ENCODE assay signal across 21 cellular contexts in genomic region chr1:156898971-156899657, GRCh38. TPM values are rescaled to one million over a fixed set of nuclear protein-coding genes. Genes with fewer than 3 reads are reported as not detected.
DNase-seq lines count a peak whose midpoint lies in the region; ATAC-seq and TF ChIP-seq lines count a peak whose summit lies in the region.
"Had no signal": no experiment of that assay in that cellular context is flagged by ENCODE, and none has a peak within 500 bp of the region (broad histone marks: within the 10 kb centered on the region; RNA-seq: fewer than 3 reads in every experiment).

No MANE protein-coding gene starts in this region.

- POLR2A ChIA-PET in naive thymus-derived CD8-positive, alpha-beta T cell (lab: Charles Lee) = no interaction called here

- peak overlapping the region in 9 of 10 donors; percentile 36 to 98 (median 92) for H3K27ac ChIP-seq in heart right ventricle
- peak overlapping the region in 1 of 2 donors; percentile 98 for H3K27ac ChIP-seq in coronary artery
- H3K27ac ChIP-seq in mesenchymal stem cell (ENCODE audit: low read length, poor library complexity, severe bottlenecking) = peak overlapping the region; percentile 95
- H3K27ac ChIP-seq in upper lobe of right lung = peak overlapping the region; percentile 63

- H2BK120ac ChIP-seq in mesenchymal stem cell (ENCODE audit: low read depth, low read length) = peak overlapping the region; percentile 56

- H2AK5ac ChIP-seq in mesenchymal stem cell (ENCODE audit: low read length, severe bottlenecking) = peak overlapping the region; percentile 26

- no peaks in the 10 kb centered on the region for H3K9me3 Mint-ChIP-seq in naive thymus-derived CD8-positive, alpha-beta T cell
- H3K9me3 Mint-ChIP-seq: activated T-cell treated with anti-CD3 and anti-CD28 coated beads, Interleukin-2, amount 50 U/mL, for 72 hours; natural killer cell had no signal

- no peak for DNase-seq in heart right ventricle
- no peak for DNase-seq in left cardiac atrium
- DNase-seq in coronary artery (ENCODE audit: low spot score) = no peak
- no peak for DNase-seq in mesenchymal stem cell
- no peak for DNase-seq in upper lobe of right lung
- no peak for DNase-seq in hippocampal formation (lab: John Stamatoyannopoulos, UW)
- no peak for DNase-seq in naive thymus-derived CD8-positive, alpha-beta T cell
- DNase-seq in dedifferentiated amniotic fluid mesenchymal stem cell (ENCODE audit: extremely low spot score) = no peak
- DNase-seq: activated CD4-positive, CD25-positive, alpha-beta regulatory T cell treated with anti-CD3 and anti-CD28 coated beads, Interleukin-2, amount 50 U/mL, for 72 hours; activated CD8-positive, alpha-beta memory T cell treated with anti-CD3 and anti-CD28 coated beads for 24 hours; activated naive CD4-positive, alpha-beta T cell treated with anti-CD3 and anti-CD28 coated beads, Interleukin-2, amount 50 U/mL, for 16 hours; activated T-cell treated with anti-CD3 and anti-CD28 coated beads, Interleukin-2, amount 50 U/mL, for 72 hours; H7; hypothalamus; natural killer cell; NCI-H187 treated with DMSO at 0.1 percent for 48 hours; NCI-H82 had no signal

- H3K14ac ChIP-seq in mesenchymal stem cell (ENCODE audit: low read length in 2 of 2) = no peak overlapping the region

- peaks cover 3 to 15% (median 7%) of the 10 kb centered on the region in 4 donors for H3K4me1 Mint-ChIP-seq in naive thymus-derived CD8-positive, alpha-beta T cell

- H3K4me3 ChIP-seq in heart right ventricle = peak overlapping the region in 2 of 10 donors; percentile 40 to 64
- H3K4me3 ChIP-seq in coronary artery = peak overlapping the region; percentile 81
- no peak overlapping the region for H3K4me3 ChIP-seq in mesenchymal stem cell (ENCODE audit: insufficient read depth in 1 of 2, low read depth in 1 of 2, low read length in 2 of 2)
- H3K4me3 ChIP-seq in upper lobe of right lung = no peak overlapping the region
- H3K4me3 ChIP-seq: smooth muscle cell had no signal

- H3K4me3 Mint-ChIP-seq in naive thymus-derived CD8-positive, alpha-beta T cell = no peak overlapping the region
- H3K4me3 Mint-ChIP-seq: activated T-cell treated with anti-CD3 and anti-CD28 coated beads, Interleukin-2, amount 50 U/mL, for 72 hours; natural killer cell had no signal

- H3K36me3 Mint-ChIP-seq in naive thymus-derived CD8-positive, alpha-beta T cell = no peaks in the 10 kb centered on the region
- H3K36me3 Mint-ChIP-seq: natural killer cell had no signal

- H3K27me3 ChIP-seq in heart right ventricle (peaks cover 0 to 11% (median 0%) of the 10 kb centered on the region in 7 donors), mesenchymal stem cell (ENCODE audit: control insufficient read depth in 1 of 2, insufficient read depth in 1 of 2, low read length in 2 of 2) (no peaks in the 10 kb centered on the region), upper lobe of right lung (peaks cover 2% of the 10 kb centered on the region)
- H3K27me3 ChIP-seq: ascending aorta had no signal

- WGBS in heart right ventricle, 2 donors = 71% methylated on average over 12 of the region's 12 CpGs
- 96% methylated on average over 12 of the region's 12 CpGs for WGBS in mesenchymal stem cell

- ATAC-seq in heart right ventricle (no peak), left cardiac atrium (no peak), upper lobe of right lung (no peak)
- ATAC-seq in naive thymus-derived CD8-positive, alpha-beta T cell = no peak
- ATAC-seq: activated T-cell treated with anti-CD3 and anti-CD28 coated beads, Interleukin-2, amount 50 U/mL, for 72 hours had no signal

- no peak overlapping the region for H3K4me2 ChIP-seq in mesenchymal stem cell (ENCODE audit: low read length, poor library complexity, severe bottlenecking)
- H3K4me2 ChIP-seq: smooth muscle cell had no signal

- intact Hi-C loops in heart right ventricle (cut with DNase I) (loop anchor here in 1 of 10 donors (10.0 kb wide), 1 partner anchor 234 kb away; no protein-coding TSS in a partner anchor), left cardiac atrium (cut with DNase I) (no loop called here), upper lobe of right lung (cut with DNase I) (no loop called here)

- H3K36me3 ChIP-seq in heart right ventricle (no peaks in the 10 kb centered on the region), mesenchymal stem cell (ENCODE audit: control insufficient read depth in 1 of 2, insufficient read depth in 2 of 2, low read depth in 1 of 2, low read length in 2 of 2) (no peaks in the 10 kb centered on the region), upper lobe of right lung (no peaks in the 10 kb centered on the region)
- H3K36me3 ChIP-seq: ascending aorta had no signal

- H4K8ac ChIP-seq in mesenchymal stem cell (ENCODE audit: low read length) = peak overlapping the region; percentile 3

- H3K4ac ChIP-seq in mesenchymal stem cell (ENCODE audit: low read depth in 1 of 2, low read length in 2 of 2) = peak overlapping the region; percentile 50 to 84

- H3K27me3 Mint-ChIP-seq in naive thymus-derived CD8-positive, alpha-beta T cell = peaks cover 5 to 48% (median 34%) of the 10 kb centered on the region in 5 donors

- no peaks in the 10 kb centered on the region for H3K9me3 ChIP-seq in heart right ventricle
- no peaks in the 10 kb centered on the region for H3K9me3 ChIP-seq in mesenchymal stem cell (ENCODE audit: control insufficient read depth, low read length)
- H3K9me3 ChIP-seq in upper lobe of right lung = no peaks in the 10 kb centered on the region
- H3K9me3 ChIP-seq: ascending aorta had no signal

- H2BK12ac ChIP-seq in mesenchymal stem cell (ENCODE audit: low read length in 2 of 2) = peak overlapping the region; percentile 28 to 49

- peak overlapping the region; percentile 74 for H4K91ac ChIP-seq in mesenchymal stem cell (ENCODE audit: low read length)

- peak overlapping the region; percentile 29 to 79 for H3K18ac ChIP-seq in mesenchymal stem cell (ENCODE audit: low read depth in 1 of 2, low read length in 2 of 2)

- H3K79me1 ChIP-seq in mesenchymal stem cell (replicated peaks; ENCODE audit: low read length, poor library complexity, severe bottlenecking) = peaks cover 36% of the 10 kb centered on the region

- H2BK15ac ChIP-seq in mesenchymal stem cell (ENCODE audit: low read depth, poor library complexity, severe bottlenecking) = peak overlapping the region; percentile 97

- H3K9ac ChIP-seq in mesenchymal stem cell (ENCODE audit: low read length) = peak overlapping the region; percentile 0

- no peak overlapping the region for H2BK5ac ChIP-seq in mesenchymal stem cell (ENCODE audit: low read depth, low read length, poor library complexity, severe bottlenecking)

- H3K23ac ChIP-seq in mesenchymal stem cell (ENCODE audit: low read length in 2 of 2) = no peak overlapping the region

- H2AFZ ChIP-seq in mesenchymal stem cell (ENCODE audit: low read depth, low read length) = no peak overlapping the region

- H3K27ac Mint-ChIP-seq in naive thymus-derived CD8-positive, alpha-beta T cell = peak overlapping the region in 3 of 10 donors; percentile 24 to 63 (median 61)
- H3K27ac Mint-ChIP-seq: activated T-cell treated with anti-CD3 and anti-CD28 coated beads, Interleukin-2, amount 50 U/mL, for 72 hours; CD14-positive monocyte had no signal

- H3K4me1 ChIP-seq in heart right ventricle (peaks cover 32 to 100% (median 93%) of the 10 kb centered on the region in 9 donors), mesenchymal stem cell (ENCODE audit: control insufficient read depth, insufficient read depth, low read depth, low read length) (peaks cover 57% of the 10 kb centered on the region), upper lobe of right lung (peaks cover 67% of the 10 kb centered on the region)

- no peak for TF ChIP-seq CTCF in heart right ventricle (IDR thresholded peaks at IDR 0.05)
- no peak for TF ChIP-seq CTCF in coronary artery (IDR thresholded peaks at IDR 0.05)
- TF ChIP-seq CTCF in upper lobe of right lung (IDR thresholded peaks at IDR 0.05) = no peak

RNA-seq across cellular contexts. Expression of gene PEAR1, which starts 5.6 kb away (rescaled TPM):
- total RNA-seq in heart right ventricle = 10 to 100 TPM in 2 of 10 donors, 1 to 10 TPM in 8; 3.8 to 12.4 (median 7.1) TPM
- polyA plus RNA-seq in heart right ventricle = 10 to 100 TPM in 1 of 2 donors, 1 to 10 TPM in 1; 6.2 to 13.7 TPM
- total RNA-seq in left cardiac atrium = 10 to 100 TPM in 1 of 2 donors, 1 to 10 TPM in 1; 7.2 to 10.4 TPM
- polyA plus RNA-seq in mesenchymal stem cell (2013, experiment 1 of 2) = 20.5 TPM
- polyA plus RNA-seq in mesenchymal stem cell (2013, experiment 2 of 2) = 20.1 TPM
- 17.9 TPM for total RNA-seq in upper lobe of right lung
- total RNA-seq in naive thymus-derived CD8-positive, alpha-beta T cell = under 1 TPM in 1 of 2 experiments, not detected in 1; 0.11 TPM
- polyA plus RNA-seq in naive thymus-derived CD8-positive, alpha-beta T cell = not detected
- polyA plus RNA-seq: CD14-positive monocyte had no signal

RNA-seq across cellular contexts. Expression of gene LRRC71, which starts 21.3 kb away (rescaled TPM):
- total RNA-seq in heart right ventricle = under 1 TPM in 3 of 10 donors, not detected in 7; 0.15 to 0.38 (median 0.35) TPM
- polyA plus RNA-seq in heart right ventricle = under 1 TPM; 0.06 to 0.51 TPM
- not detected for total RNA-seq in left cardiac atrium
- polyA plus RNA-seq in mesenchymal stem cell (2013, experiment 1 of 2) = 0.03 TPM
- 0.05 TPM for polyA plus RNA-seq in mesenchymal stem cell (2013, experiment 2 of 2)
- 0.26 TPM for total RNA-seq in upper lobe of right lung
- not detected for total RNA-seq in naive thymus-derived CD8-positive, alpha-beta T cell
- not detected for polyA plus RNA-seq in naive thymus-derived CD8-positive, alpha-beta T cell
- total RNA-seq: activated T-cell treated with anti-CD3 and anti-CD28 coated beads, Interleukin-2, amount 50 U/mL, for 72 hours; ascending aorta; fibroblast of villous mesenchyme; H7; natural killer cell; smooth muscle cell had no signal
- polyA plus RNA-seq: CD14-positive monocyte, smooth muscle cell had no signal

RNA-seq across cellular contexts. Expression of gene NTRK1, which starts 38.4 kb away (rescaled TPM):
- 1 to 10 TPM in 4 of 10 donors, under 1 TPM in 6; 0.15 to 3.7 (median 0.69) TPM for total RNA-seq in heart right ventricle
- 1 to 10 TPM in 1 of 2 donors, under 1 TPM in 1; 0.28 to 1.5 TPM for polyA plus RNA-seq in heart right ventricle
- total RNA-seq in left cardiac atrium = 1 to 10 TPM; 2.1 to 2.5 TPM
- polyA plus RNA-seq in mesenchymal stem cell (2013, experiment 1 of 2) = not detected
- polyA plus RNA-seq in mesenchymal stem cell (2013, experiment 2 of 2) = not detected
- 1.2 TPM for total RNA-seq in upper lobe of right lung
- not detected for total RNA-seq in naive thymus-derived CD8-positive, alpha-beta T cell
- under 1 TPM in 2 of 3 donors, not detected in 1; 0.14 to 0.25 TPM for polyA plus RNA-seq in naive thymus-derived CD8-positive, alpha-beta T cell
- total RNA-seq: ascending aorta, fibroblast of villous mesenchyme had no signal
- polyA plus RNA-seq: CD14-positive monocyte had no signal

RNA-seq across cellular contexts. Expression of gene INSRR, which starts 40.2 kb away (rescaled TPM):
- total RNA-seq in heart right ventricle (under 1 TPM; 0.04 to 0.20 (median 0.07) TPM), left cardiac atrium (under 1 TPM; 0.05 to 0.12 TPM), upper lobe of right lung (not detected)
- under 1 TPM; 0.01 to 0.80 TPM for polyA plus RNA-seq in heart right ventricle
- not detected for polyA plus RNA-seq in mesenchymal stem cell (2013, experiment 1 of 2)
- polyA plus RNA-seq in mesenchymal stem cell (2013, experiment 2 of 2) = not detected
- not detected for total RNA-seq in naive thymus-derived CD8-positive, alpha-beta T cell
- not detected for polyA plus RNA-seq in naive thymus-derived CD8-positive, alpha-beta T cell
- total RNA-seq: fibroblast of villous mesenchyme, H7 had no signal
- polyA plus RNA-seq: CD14-positive monocyte had no signal

Comparison
In these comparisons a context has a peak if more than half of its experiments do, and no peak if none do; other contexts are left out.
1. RNA of gene PEAR1, which starts 5.6 kb away (total RNA-seq): 17.9 TPM in upper lobe of right lung (single experiment), 7.2 to 10.4 TPM in left cardiac atrium and 3.8 to 12.4 TPM in heart right ventricle; 0.11 TPM in naive thymus-derived CD8-positive, alpha-beta T cell; every median in the first group is over 4 times any median in the second.